1 cellular context compared by ENCODE assay signal in the genomic region with DNA sequence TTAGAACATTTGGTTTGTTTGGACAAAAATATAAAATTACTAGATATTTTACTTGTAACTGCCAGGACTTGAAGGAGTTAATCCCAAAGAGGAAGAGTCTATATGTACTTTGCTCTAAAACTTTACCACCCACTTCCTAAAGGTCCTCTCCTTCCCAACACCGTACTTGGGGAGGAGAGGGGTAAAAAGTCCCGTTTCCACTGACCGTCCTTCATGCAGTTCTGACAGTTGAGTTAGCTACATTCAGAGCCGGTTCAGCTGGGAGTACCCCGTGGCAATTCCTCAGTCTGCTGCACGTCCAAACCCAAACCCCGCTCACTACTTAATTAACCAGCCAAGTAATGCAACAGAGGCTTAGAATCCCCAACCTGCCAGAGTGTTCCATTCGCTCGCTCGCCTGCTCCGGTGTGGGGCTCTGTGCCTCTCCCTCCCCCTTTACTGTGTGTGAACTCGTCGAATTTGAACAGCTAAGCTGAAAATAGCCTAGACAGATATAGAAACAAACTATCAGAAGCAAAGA.
TF ChIP-seq lines count a peak whose summit lies in the region.

No MANE protein-coding gene starts in this region.

TF ChIP-seq in GM23338, 12 proteins besides CTCF, POLR2A, EP300 and RAD21 (continued from another document):
- TF ChIP-seq, protein P1, sequence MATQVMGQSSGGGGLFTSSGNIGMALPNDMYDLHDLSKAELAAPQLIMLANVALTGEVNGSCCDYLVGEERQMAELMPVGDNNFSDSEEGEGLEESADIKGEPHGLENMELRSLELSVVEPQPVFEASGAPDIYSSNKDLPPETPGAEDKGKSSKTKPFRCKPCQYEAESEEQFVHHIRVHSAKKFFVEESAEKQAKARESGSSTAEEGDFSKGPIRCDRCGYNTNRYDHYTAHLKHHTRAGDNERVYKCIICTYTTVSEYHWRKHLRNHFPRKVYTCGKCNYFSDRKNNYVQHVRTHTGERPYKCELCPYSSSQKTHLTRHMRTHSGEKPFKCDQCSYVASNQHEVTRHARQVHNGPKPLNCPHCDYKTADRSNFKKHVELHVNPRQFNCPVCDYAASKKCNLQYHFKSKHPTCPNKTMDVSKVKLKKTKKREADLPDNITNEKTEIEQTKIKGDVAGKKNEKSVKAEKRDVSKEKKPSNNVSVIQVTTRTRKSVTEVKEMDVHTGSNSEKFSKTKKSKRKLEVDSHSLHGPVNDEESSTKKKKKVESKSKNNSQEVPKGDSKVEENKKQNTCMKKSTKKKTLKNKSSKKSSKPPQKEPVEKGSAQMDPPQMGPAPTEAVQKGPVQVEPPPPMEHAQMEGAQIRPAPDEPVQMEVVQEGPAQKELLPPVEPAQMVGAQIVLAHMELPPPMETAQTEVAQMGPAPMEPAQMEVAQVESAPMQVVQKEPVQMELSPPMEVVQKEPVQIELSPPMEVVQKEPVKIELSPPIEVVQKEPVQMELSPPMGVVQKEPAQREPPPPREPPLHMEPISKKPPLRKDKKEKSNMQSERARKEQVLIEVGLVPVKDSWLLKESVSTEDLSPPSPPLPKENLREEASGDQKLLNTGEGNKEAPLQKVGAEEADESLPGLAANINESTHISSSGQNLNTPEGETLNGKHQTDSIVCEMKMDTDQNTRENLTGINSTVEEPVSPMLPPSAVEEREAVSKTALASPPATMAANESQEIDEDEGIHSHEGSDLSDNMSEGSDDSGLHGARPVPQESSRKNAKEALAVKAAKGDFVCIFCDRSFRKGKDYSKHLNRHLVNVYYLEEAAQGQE (IDR thresholded peaks at IDR 0.05; ENCODE audit: unreplicated experiment), result no peak
